In genomic region chr16:20806168-20807050, GRCh38 we compare ENCODE assay signal across 8 cellular contexts. TPM values are rescaled to one million over a fixed set of nuclear protein-coding genes. Genes with fewer than 3 reads are reported as not detected.
DNase-seq lines count a peak whose midpoint lies in the region; ATAC-seq, FAIRE-seq and TF ChIP-seq lines count a peak whose summit lies in the region.

ERI2 (minus strand) TSS chr16:20806472; CDS start chr16:20806430, 42 bp downstream.
REXO5 (plus strand) TSS chr16:20806527; CDS start chr16:20806954, 427 bp downstream.

- no peak for TF ChIP-seq RAD21 in neural cell (conservative IDR thresholded peaks at IDR 0.05)

- peak within 1 kb of the TSS; percentile 99 for H2AFZ ChIP-seq in neural cell (ENCODE audit: low read depth, low read length)

- H3K9me2 ChIP-seq in neural cell (ENCODE audit: insufficient read depth, low read length), result no peaks in the 10 kb centered on the region

- H3K4me1 Mint-ChIP-seq in stimulated activated naive CD8-positive, alpha-beta T cell treated with anti-CD3 and anti-CD28 coated beads, Interleukin-15, amount 100 ng/mL, for 72 hours, result peaks cover 34% of the 10 kb centered on the region

- no peaks in the 10 kb centered on the region for H3K36me3 ChIP-seq in neural cell (ENCODE audit: insufficient read depth, low read length)

- peak within 1 kb of the TSS; percentile 75 for H3K9ac ChIP-seq in neural cell (ENCODE audit: low read length)

- H3F3A ChIP-seq in neural cell (ENCODE audit: insufficient read depth, low read length, poor library complexity, severe bottlenecking), result no peaks in the 10 kb centered on the region

- H3K27me3 Mint-ChIP-seq in stimulated activated naive CD8-positive, alpha-beta T cell treated with anti-CD3 and anti-CD28 coated beads, Interleukin-15, amount 100 ng/mL, for 72 hours, result no peaks in the 10 kb centered on the region

- H3K9me3 ChIP-seq in neural cell (ENCODE audit: low read length), result no peaks in the 10 kb centered on the region

- H3K27ac ChIP-seq in neural cell (ENCODE audit: low read length), result peak within 1 kb of the TSS; percentile 76

- DNase-seq in ELR (ENCODE audit: low read depth) (peak; percentile 95), H54 (ENCODE audit: insufficient read length, low spot score) (peak; percentile 77), M059J (ENCODE audit: low read depth) (peak; percentile 97), SHP77 treated with DMSO at 0.1 percent for 48 hours (lab: John Stamatoyannopoulos, UW) (peak; percentile 86), fibroblast of villous mesenchyme (ENCODE audit: low read depth) (peak; percentile 96)
- DNase-seq in activated effector memory CD4-positive, alpha-beta T cell treated with anti-CD3 and anti-CD28 coated beads, Interleukin-2, amount 50 U/mL, for 16 hours, result peak; percentile 91
- DNase-seq in stimulated activated naive CD8-positive, alpha-beta T cell treated with anti-CD3 and anti-CD28 coated beads, Interleukin-15, amount 100 ng/mL, for 72 hours, result peak; percentile 69 to 78

- peak; percentile 72 for TF ChIP-seq POLR2A in H54 (IDR thresholded peaks at IDR 0.05; ENCODE audit: low read depth, low read length)

- H3K4me2 ChIP-seq in neural cell (ENCODE audit: low read length), result peak within 1 kb of the TSS; percentile 90

- peak within 1 kb of the TSS; percentile 90 for H3K4me3 ChIP-seq in fibroblast of villous mesenchyme (ENCODE audit: low read depth, low read length)
- H3K4me3 ChIP-seq in neural cell (ENCODE audit: low read length), result peak within 1 kb of the TSS; percentile 96

- H4K20me1 ChIP-seq in neural cell (ENCODE audit: insufficient read depth), result no peaks in the 10 kb centered on the region

- peak; percentile 41 for TF ChIP-seq EP300 in neural cell (conservative IDR thresholded peaks at IDR 0.05; ENCODE audit: poor library complexity, severe bottlenecking)

- H3K79me2 ChIP-seq in neural cell (replicated peaks; ENCODE audit: insufficient read depth, low read length), result no peaks in the 10 kb centered on the region

- peak; percentile 60 for TF ChIP-seq CTCF in fibroblast of villous mesenchyme (IDR thresholded peaks at IDR 0.05; ENCODE audit: insufficient read depth, low read depth, low read length)
- peak; percentile 74 for TF ChIP-seq CTCF in neural cell (IDR thresholded peaks at IDR 0.05; ENCODE audit: poor library complexity, severe bottlenecking)

- H3K27me3 ChIP-seq in neural cell (ENCODE audit: insufficient read depth, low read depth, low read length), result no peaks in the 10 kb centered on the region

- peak; percentile 94 for ATAC-seq in stimulated activated naive CD8-positive, alpha-beta T cell treated with anti-CD3 and anti-CD28 coated beads, Interleukin-15, amount 100 ng/mL, for 72 hours

- FAIRE-seq in H54 (lab: Jason Lieb, UNC), result peak; percentile 68

- peak within 1 kb of the TSS; percentile 95 to 97 for H3K4me3 Mint-ChIP-seq in stimulated activated naive CD8-positive, alpha-beta T cell treated with anti-CD3 and anti-CD28 coated beads, Interleukin-15, amount 100 ng/mL, for 72 hours

- no peaks in the 10 kb centered on the region for H3K9me3 Mint-ChIP-seq in stimulated activated naive CD8-positive, alpha-beta T cell treated with anti-CD3 and anti-CD28 coated beads, Interleukin-15, amount 100 ng/mL, for 72 hours

- H3K27ac Mint-ChIP-seq in stimulated activated naive CD8-positive, alpha-beta T cell treated with anti-CD3 and anti-CD28 coated beads, Interleukin-15, amount 100 ng/mL, for 72 hours, result peak within 1 kb of the TSS; percentile 98 to 99

TF ChIP-seq in neural cell, 6 proteins besides CTCF, POLR2A, EP300 and RAD21:
- peak; percentile 98 for TF ChIP-seq MXI1 (conservative IDR thresholded peaks at IDR 0.05; ENCODE audit: poor library complexity, severe bottlenecking)
- TF ChIP-seq, protein P1, sequence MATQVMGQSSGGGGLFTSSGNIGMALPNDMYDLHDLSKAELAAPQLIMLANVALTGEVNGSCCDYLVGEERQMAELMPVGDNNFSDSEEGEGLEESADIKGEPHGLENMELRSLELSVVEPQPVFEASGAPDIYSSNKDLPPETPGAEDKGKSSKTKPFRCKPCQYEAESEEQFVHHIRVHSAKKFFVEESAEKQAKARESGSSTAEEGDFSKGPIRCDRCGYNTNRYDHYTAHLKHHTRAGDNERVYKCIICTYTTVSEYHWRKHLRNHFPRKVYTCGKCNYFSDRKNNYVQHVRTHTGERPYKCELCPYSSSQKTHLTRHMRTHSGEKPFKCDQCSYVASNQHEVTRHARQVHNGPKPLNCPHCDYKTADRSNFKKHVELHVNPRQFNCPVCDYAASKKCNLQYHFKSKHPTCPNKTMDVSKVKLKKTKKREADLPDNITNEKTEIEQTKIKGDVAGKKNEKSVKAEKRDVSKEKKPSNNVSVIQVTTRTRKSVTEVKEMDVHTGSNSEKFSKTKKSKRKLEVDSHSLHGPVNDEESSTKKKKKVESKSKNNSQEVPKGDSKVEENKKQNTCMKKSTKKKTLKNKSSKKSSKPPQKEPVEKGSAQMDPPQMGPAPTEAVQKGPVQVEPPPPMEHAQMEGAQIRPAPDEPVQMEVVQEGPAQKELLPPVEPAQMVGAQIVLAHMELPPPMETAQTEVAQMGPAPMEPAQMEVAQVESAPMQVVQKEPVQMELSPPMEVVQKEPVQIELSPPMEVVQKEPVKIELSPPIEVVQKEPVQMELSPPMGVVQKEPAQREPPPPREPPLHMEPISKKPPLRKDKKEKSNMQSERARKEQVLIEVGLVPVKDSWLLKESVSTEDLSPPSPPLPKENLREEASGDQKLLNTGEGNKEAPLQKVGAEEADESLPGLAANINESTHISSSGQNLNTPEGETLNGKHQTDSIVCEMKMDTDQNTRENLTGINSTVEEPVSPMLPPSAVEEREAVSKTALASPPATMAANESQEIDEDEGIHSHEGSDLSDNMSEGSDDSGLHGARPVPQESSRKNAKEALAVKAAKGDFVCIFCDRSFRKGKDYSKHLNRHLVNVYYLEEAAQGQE (IDR thresholded peaks at IDR 0.05; ENCODE audit: borderline replicate concordance), result peak; percentile 80
- no peak for TF ChIP-seq EZH2 (IDR thresholded peaks at IDR 0.05; ENCODE audit: borderline replicate concordance, insufficient read depth, low read length, poor library complexity, severe bottlenecking)
- TF ChIP-seq TAF1 (IDR thresholded peaks at IDR 0.05; ENCODE audit: low read depth), result no peak
- peak; percentile 71 for TF ChIP-seq POLR2AphosphoS5 (IDR thresholded peaks at IDR 0.05)
- peak; percentile 55 for TF ChIP-seq SMC3 (conservative IDR thresholded peaks at IDR 0.05; ENCODE audit: poor library complexity)

RNA-seq across cellular contexts. Expression of gene ERI2, which starts in this region (rescaled TPM):
- 14.0 and 22.3 TPM in 2 replicates for total RNA-seq in M059J (2014; rRNA removed; shearing (Covaris generic))
- total RNA-seq in fibroblast of villous mesenchyme, result 21.6 and 26.3 TPM in 2 replicates
- 17.0 and 46.9 TPM in 2 replicates for polyA plus RNA-seq in neural cell
- 20.9 and 33.5 TPM in 2 replicates for polyA minus RNA-seq in neural cell

RNA-seq across cellular contexts. Expression of gene REXO5, which starts in this region (rescaled TPM):
- total RNA-seq in M059J (2014; rRNA removed; shearing (Covaris generic)), result 9.5 and 12.8 TPM in 2 replicates
- 6.9 and 8.1 TPM in 2 replicates for total RNA-seq in fibroblast of villous mesenchyme
- polyA plus RNA-seq in neural cell, result 8.0 and 11.2 TPM in 2 replicates
- 8.2 and 8.5 TPM in 2 replicates for polyA minus RNA-seq in neural cell

Comparison
In these comparisons a context has a peak if more than half of its experiments do, and no peak if none do; other contexts are left out.
1. Peak in every context shown above with its lines: DNase-seq, ATAC-seq, H3K4me3 ChIP-seq and H3K27ac ChIP-seq.